8 cellular contexts compared by ENCODE assay signal in genomic region chr12:53659011-53659551, GRCh38. TPM values are rescaled to one million over a fixed set of nuclear protein-coding genes. Genes with fewer than 3 reads are reported as not detected.
DNase-seq lines count a peak whose midpoint lies in the region; FAIRE-seq and TF ChIP-seq lines count a peak whose summit lies in the region.

No MANE protein-coding gene starts in this region.

- POLR2A ChIA-PET in H1 (lab: Charles Lee; ENCODE audit: partially characterized antibody), result interaction anchor here (0.7 to 15.7 kb wide), 13 partner anchors 8 to 158 kb away, joined by 3 to 246 read pairs (median 4); partner anchors contain the start of genes ATP5MC2 and TARBP2

- no peak overlapping the region for H4K8ac ChIP-seq in H1 (ENCODE audit: extremely low read depth, insufficient read depth, low read length)

- H3K27me3 Mint-ChIP-seq in mesothelial cell of epicardium (ENCODE audit: low read depth), result no peaks in the 10 kb centered on the region

- no peak overlapping the region for H3K56ac ChIP-seq in H1 (replicated peaks; ENCODE audit: insufficient read length, low read depth, low read length)

- H3K79me2 ChIP-seq in H1 (ENCODE audit: control insufficient read depth in 1 of 2, insufficient read depth in 2 of 2, low read length in 2 of 2), result no peaks in the 10 kb centered on the region

- intact Hi-C loops in vagina (cut with DNase I), result no loop called here

- no peak overlapping the region for H3K4me3 Mint-ChIP-seq in mesothelial cell of epicardium

- H3K23me2 ChIP-seq in H1 (ENCODE audit: low read depth, low read length), result no peaks in the 10 kb centered on the region

- H3K4me3 ChIP-seq in H1 (ENCODE audit: extremely low read depth in 1 of 4, insufficient read depth in 2 of 4, low read depth in 3 of 4, low read length in 4 of 4) (no peak overlapping the region; a peak in 1 of 8 replicates), vagina (no peak overlapping the region)

- H3K14ac ChIP-seq in H1 (ENCODE audit: insufficient read length), result no peak overlapping the region

- no peak overlapping the region for H3K4ac ChIP-seq in H1 (replicated peaks; ENCODE audit: insufficient read length, low read depth, low read length)

- H3K27ac Mint-ChIP-seq in mesothelial cell of epicardium, result peak overlapping the region; percentile 97

- no peak overlapping the region for H4K5ac ChIP-seq in H1 (ENCODE audit: insufficient read length, low read depth, low read length)

- no peak overlapping the region for H4K91ac ChIP-seq in H1 (replicated peaks; ENCODE audit: insufficient read length, low read length)

- H3K18ac ChIP-seq in H1 (ENCODE audit: extremely low read depth, low read length), result peak overlapping the region; percentile 73; the same call in 1 of the 2 replicates

- no peak for FAIRE-seq in H1 (lab: Jason Lieb, UNC)

- H3K36me3 Mint-ChIP-seq in mesothelial cell of epicardium, result peaks cover 14% of the 10 kb centered on the region

- H3K9ac ChIP-seq in H1 (replicated peaks in 1 of 4; ENCODE audit: extremely low read depth in 1 of 4, low read depth in 3 of 4, low read length in 3 of 4), result peak overlapping the region in 1 of 4 experiments; percentile 16; a peak in 2 of 7 replicates

- H3K23ac ChIP-seq in H1 (ENCODE audit: insufficient read length), result no peak overlapping the region

- peaks cover 20% of the 10 kb centered on the region for H3K4me1 Mint-ChIP-seq in mesothelial cell of epicardium

- H2AFZ ChIP-seq in H1 (ENCODE audit: low read length), result no peak overlapping the region

- H3K27me3 ChIP-seq in H1 (replicated peaks in 1 of 4; ENCODE audit: control insufficient read depth in 3 of 4, extremely low read depth in 1 of 4, insufficient read depth in 3 of 4, low read length in 3 of 4), result no peaks in the 10 kb centered on the region
- no peaks in the 10 kb centered on the region for H3K27me3 ChIP-seq in vagina

- H2BK20ac ChIP-seq in H1 (ENCODE audit: low read length), result no peak overlapping the region

- H2BK5ac ChIP-seq in H1 (ENCODE audit: low read depth, low read length), result no peak overlapping the region; the same call in 1 of the 2 replicates

- H2BK12ac ChIP-seq in H1 (ENCODE audit: low read depth, low read length), result no peak overlapping the region

- no peaks in the 10 kb centered on the region for H3K79me1 ChIP-seq in H1 (ENCODE audit: low read depth, low read length)

- no peaks in the 10 kb centered on the region for H3K9me3 ChIP-seq in H1 (ENCODE audit: insufficient read depth in 2 of 2, low read depth in 1 of 2, low read length in 1 of 2)
- H3K9me3 ChIP-seq in vagina, result no peaks in the 10 kb centered on the region

- H3K4me1 ChIP-seq in H1 (replicated peaks in 1 of 4; ENCODE audit: control insufficient read depth in 3 of 4, insufficient read depth in 4 of 4, low read length in 3 of 4) (peaks cover 3 to 13% (median 4%) of the 10 kb centered on the region in 4 experiments; a peak in 5 of 7 replicates), vagina (peaks cover 28% of the 10 kb centered on the region)

- H2BK15ac ChIP-seq in H1 (ENCODE audit: low read length), result peak overlapping the region; percentile 40; the same call in 1 of the 2 replicates

- H3K36me3 ChIP-seq in H1 (ENCODE audit: control insufficient read depth in 2 of 4, insufficient read depth in 4 of 4, low read length in 3 of 4) (peaks cover 0 to 12% (median 5%) of the 10 kb centered on the region in 4 experiments; a peak in 4 of 8 replicates), vagina (peaks cover 0 to 9% of the 10 kb centered on the region in 2 donors)

- TF ChIP-seq EP300 in H1 (IDR thresholded peaks at IDR 0.05; ENCODE audit: borderline replicate concordance in 1 of 2, low read depth in 2 of 2, low read length in 2 of 2), result no peak

- no peak for TF ChIP-seq CTCF in H1 (IDR thresholded peaks at IDR 0.05; ENCODE audit: control extremely low read depth in 1 of 3, insufficient read depth in 1 of 3, low read depth in 1 of 3, low read length in 3 of 3)
- no peak for TF ChIP-seq CTCF in mesothelial cell of epicardium (IDR thresholded peaks at IDR 0.05; ENCODE audit: unreplicated experiment)
- TF ChIP-seq CTCF in vagina (IDR thresholded peaks at IDR 0.05), result no peak
- TF ChIP-seq CTCF in GM13977 (IDR thresholded peaks at IDR 0.05; ENCODE audit: extremely low read depth, insufficient read depth, missing control alignments), result no peak
- TF ChIP-seq CTCF in GM13976 (IDR thresholded peaks at IDR 0.05; ENCODE audit: borderline replicate concordance, control extremely low read depth, extremely low read depth, insufficient read depth, missing control alignments), result no peak

- peak overlapping the region; percentile 16 for H3K27ac ChIP-seq in H1 (ENCODE audit: low read depth, low read length)
- H3K27ac ChIP-seq in vagina, result peak overlapping the region; percentile 52

- TF ChIP-seq POLR2A in H1 (IDR thresholded peaks at IDR 0.05; ENCODE audit: control extremely low read depth in 1 of 2, low read depth in 2 of 2, low read length in 2 of 2), result peak in 1 of 2 experiments; percentile 47; a peak in 1 of 3 replicates
- no peak for TF ChIP-seq POLR2A in vagina (IDR thresholded peaks at IDR 0.05)

- H2BK120ac ChIP-seq in H1 (replicated peaks; ENCODE audit: low read depth, low read length), result no peak overlapping the region

- CTCF ChIA-PET in H1 (lab: Charles Lee; ENCODE audit: partially characterized antibody), result interaction anchor here (0.6 to 2.1 kb wide), 12 partner anchors 9 to 115 kb away, joined by 3 to 7 read pairs (median 3); partner anchors contain the start of gene ATP5MC2

- 53% methylated on average over 3 of the region's 3 CpGs; no CpG with 5 or more reads in 1 of the 2 experiments for whole genome bisulfite sequencing in H1 (ENCODE audit: extremely low coverage in 1 of 2, insufficient coverage in 1 of 2, insufficient read length in 1 of 2, insufficient replicate concordance in 2 of 2, low coverage in 1 of 2, low lambda C conversion rate in 2 of 2, missing lambda C conversion rate in 1 of 2), 2 experiments

- H4K20me1 ChIP-seq in H1 (replicated peaks in 1 of 2; ENCODE audit: control insufficient read depth in 1 of 2, insufficient read depth in 2 of 2, low read length in 2 of 2), result no peaks in the 10 kb centered on the region

- peak overlapping the region in 1 of 2 experiments; percentile 36; a peak in 1 of 4 replicates for H3K4me2 ChIP-seq in H1 (ENCODE audit: insufficient read depth in 1 of 2, low read depth in 2 of 2, low read length in 2 of 2)

- H2AK5ac ChIP-seq in H1 (ENCODE audit: low read depth, low read length), result no peak overlapping the region

- DNase-seq in COLO829 (ENCODE audit: low spot score) (peak; percentile 83), NCI-H2196 (lab: John Stamatoyannopoulos, UW; ENCODE audit: unreplicated experiment) (peak; percentile 81), H1 (ENCODE audit: low read depth in 1 of 2, low spot score in 2 of 2) (no peak), mesothelial cell of epicardium (ENCODE audit: low spot score in 2 of 2, unreplicated experiment in 2 of 2) (no peak), vagina (ENCODE audit: extremely low spot score in 2 of 2) (no peak), NOMO-1 (lab: John Stamatoyannopoulos, UW; ENCODE audit: unreplicated experiment in 2 of 2) (no peak), GM13977 (ENCODE audit: low spot score) (no peak), GM13976 (ENCODE audit: low spot score) (no peak)

- in situ Hi-C loops in GM13977 (cut with MboI; ENCODE audit: low pct_unique_long_range_greater_than_20kb, low sequenced_read_pairs, unreplicated experiment), result no loop called here
- in situ Hi-C loops in GM13976 (cut with MboI; ENCODE audit: low sequenced_read_pairs, unreplicated experiment), result no loop called here

- TF ChIP-seq RAD21 in H1 (IDR thresholded peaks at IDR 0.05 in 1 of 2, conservative IDR thresholded peaks at IDR 0.05 in 1 of 2; ENCODE audit: low read depth in 2 of 2, low read length in 2 of 2), result 0 out of 4 replicates have a peak, but pooled peaks of 1 of the 2 experiments have one; percentile 1

- no peaks in the 10 kb centered on the region for H3K9me3 Mint-ChIP-seq in mesothelial cell of epicardium

TF ChIP-seq in H1, 55 proteins besides CTCF, POLR2A, EP300 and RAD21 (continues in another document):
- TF ChIP-seq POLR2AphosphoS5 (IDR thresholded peaks at IDR 0.05; ENCODE audit: low read depth, low read length), result no peak
- no peak for TF ChIP-seq POU5F1 (IDR thresholded peaks at IDR 0.05; ENCODE audit: low read depth, low read length)
- no peak for TF ChIP-seq ZNF274 (IDR thresholded peaks at IDR 0.05; ENCODE audit: borderline replicate concordance, extremely low read depth, low read length)
- TF ChIP-seq BACH1 (IDR thresholded peaks at IDR 0.05; ENCODE audit: low read length), result no peak
- TF ChIP-seq TAF7 (optimal IDR thresholded peaks at IDR 0.05; ENCODE audit: borderline replicate concordance, low read depth, low read length), result no peak
- no peak for TF ChIP-seq CEBPB (IDR thresholded peaks at IDR 0.05; ENCODE audit: low read depth, low read length)
- no peak for TF ChIP-seq SUZ12 (IDR thresholded peaks at IDR 0.05; ENCODE audit: low read length)
- TF ChIP-seq ASH2L (IDR thresholded peaks at IDR 0.05; ENCODE audit: low read length), result no peak

RNA-seq across cellular contexts. Expression of gene ATP5MC2, which starts 16.8 kb away (rescaled TPM):
- total RNA-seq in H1 (2021; fragmentation: NEBNext Ultra II Directional; extraction: Animal tissue kit (Norgen Biotek cat#: 25700)), result 401 and 408 TPM in 2 replicates
- 823 and 952 TPM in 2 replicates for polyA plus RNA-seq in H1 (2011; rRNA removed)
- 584 TPM for polyA plus RNA-seq in H1 (2011; cell fraction: cytosol; rRNA removed)
- polyA plus RNA-seq in H1 (2011; cell fraction: nucleus; rRNA removed), result 709 TPM
- polyA plus RNA-seq in H1 (2012, experiment 1 of 2), result 445 to 731 TPM (median 682 TPM) in 4 replicates
- polyA plus RNA-seq in H1 (2012, experiment 2 of 2), result 757 TPM
- polyA plus RNA-seq in H1 (2013, experiment 1 of 2), result 530 TPM
- 521 TPM for polyA plus RNA-seq in H1 (2013, experiment 2 of 2)
- 687 and 870 TPM in 2 replicates for polyA minus RNA-seq in H1 (2011; rRNA and poly(A)+ RNA removed)
- polyA minus RNA-seq in H1 (2011; cell fraction: cytosol; rRNA and poly(A)+ RNA removed), result 270 TPM
- 276 TPM for polyA minus RNA-seq in H1 (2011; cell fraction: nucleus; rRNA and poly(A)+ RNA removed)
- 356 to 359 TPM (median 356 TPM) in 3 replicates for total RNA-seq in mesothelial cell of epicardium
- 311 TPM for total RNA-seq in vagina

RNA-seq across cellular contexts. Expression of gene ATF7, which starts 32.9 kb away (rescaled TPM):
- 16.6 and 18.4 TPM in 2 replicates for total RNA-seq in H1 (2021; fragmentation: NEBNext Ultra II Directional; extraction: Animal tissue kit (Norgen Biotek cat#: 25700))
- 8.3 and 10.1 TPM in 2 replicates for polyA plus RNA-seq in H1 (2011; rRNA removed)
- polyA plus RNA-seq in H1 (2011; cell fraction: cytosol; rRNA removed), result 7.2 TPM
- 12.8 TPM for polyA plus RNA-seq in H1 (2011; cell fraction: nucleus; rRNA removed)
- polyA plus RNA-seq in H1 (2012, experiment 1 of 2), result 6.9 to 11.0 TPM (median 8.5 TPM) in 4 replicates
- polyA plus RNA-seq in H1 (2012, experiment 2 of 2), result 4.1 TPM
- polyA plus RNA-seq in H1 (2013, experiment 1 of 2), result 7.4 TPM
- 7.8 TPM for polyA plus RNA-seq in H1 (2013, experiment 2 of 2)
- 17.9 and 21.9 TPM in 2 replicates for polyA minus RNA-seq in H1 (2011; rRNA and poly(A)+ RNA removed)
- 11.2 TPM for polyA minus RNA-seq in H1 (2011; cell fraction: cytosol; rRNA and poly(A)+ RNA removed)
- polyA minus RNA-seq in H1 (2011; cell fraction: nucleus; rRNA and poly(A)+ RNA removed), result 14.2 TPM
- total RNA-seq in mesothelial cell of epicardium (35.4 to 38.6 TPM (median 36.3 TPM) in 3 replicates), vagina (34.9 TPM)

Comparison
In these comparisons a context has a peak if more than half of its experiments do, and no peak if none do; other contexts are left out.
1. DNase-seq: peak in COLO829 (single experiment) and NCI-H2196 (single experiment); none in H1 (0 of 2), mesothelial cell of epicardium (0 of 2), vagina (0 of 2), NOMO-1 (0 of 2), GM13977 (single experiment) and GM13976 (single experiment).